Comparison of ENCODE assay signal across 13 cellular contexts in genomic region chr1:8419861-8420260, GRCh38.
A peak's percentile ranks its signal among the peaks of the same experiment; 100 is the strongest.
DNase-seq lines count a peak whose midpoint lies in the region; ATAC-seq, FAIRE-seq and TF ChIP-seq lines count a peak whose summit lies in the region.
"Had no signal": no experiment of that assay in that cellular context is flagged by ENCODE, and none has a peak within 500 bp of the region (broad histone marks: within the 10 kb centered on the region; RNA-seq: fewer than 3 reads in every experiment).

No MANE protein-coding gene starts in this region.

- H3K4ac ChIP-seq in H1 (replicated peaks; ENCODE audit: insufficient read length, low read depth, low read length): no peak overlapping the region

- peak overlapping the region; percentile 77 for H3K4me3 ChIP-seq in Karpas-422 (ENCODE audit: low read length)
- H3K4me3 ChIP-seq in H1 (ENCODE audit: extremely low read depth in 1 of 4, insufficient read depth in 2 of 4, low read depth in 3 of 4, low read length in 4 of 4): no peak overlapping the region
- H3K4me3 ChIP-seq in suprapubic skin: peak overlapping the region; percentile 95

- H3K36me3 ChIP-seq in Karpas-422 (ENCODE audit: insufficient read depth, low read length) (peaks cover 69% of the 10 kb centered on the region), H1 (ENCODE audit: control insufficient read depth in 2 of 4, insufficient read depth in 4 of 4, low read length in 3 of 4) (peaks cover 0 to 4% (median under 1%) of the 10 kb centered on the region in 4 experiments; a peak in 5 of 8 replicates), suprapubic skin (peaks cover 27% of the 10 kb centered on the region)

- H3K79me1 ChIP-seq in H1 (ENCODE audit: low read depth, low read length): peaks cover 9% of the 10 kb centered on the region; the same call in 1 of the 2 replicates

- TF ChIP-seq EP300 in H1 (IDR thresholded peaks at IDR 0.05; ENCODE audit: borderline replicate concordance in 1 of 2, low read depth in 2 of 2, low read length in 2 of 2) (no peak), suprapubic skin (IDR thresholded peaks at IDR 0.05) (no peak)

- no peaks in the 10 kb centered on the region for H3K9me2 ChIP-seq in Karpas-422 (replicated peaks; ENCODE audit: insufficient read depth, low read length)

- DNase-seq in Karpas-422 (no peak), H1 (ENCODE audit: low read depth in 1 of 2, low spot score in 2 of 2) (no peak), mesothelial cell of epicardium (ENCODE audit: low spot score in 2 of 2, unreplicated experiment in 2 of 2) (no peak), suprapubic skin (ENCODE audit: low spot score in 2 of 2) (no peak), NCI-H1092 treated with DMSO at 0.1 percent for 48 hours (lab: John Stamatoyannopoulos, UW) (no peak), medulla oblongata (ENCODE audit: extremely low spot score) (no peak), hippocampal formation (lab: John Stamatoyannopoulos, UW) (no peak)
- DNase-seq: activated CD8-positive, alpha-beta T cell treated with anti-CD3 and anti-CD28 coated beads, Interleukin-2, amount 10 ng/mL, durations not matched to agents 7 days and 5 days; DMS153; NCI-H1417 treated with DMSO at 0.1 percent for 48 hours; stimulated activated CD4-positive, alpha-beta T cell treated with anti-CD3 and anti-CD28 coated beads, Interleukin-15, amount 100 ng/mL, for 24 hours had no signal

- H3K23ac ChIP-seq in H1 (ENCODE audit: insufficient read length): no peak overlapping the region

- H3K4me3 Mint-ChIP-seq in mesothelial cell of epicardium: no peak overlapping the region
- H3K4me3 Mint-ChIP-seq: activated CD8-positive, alpha-beta T cell treated with anti-CD3 and anti-CD28 coated beads, Interleukin-2, amount 10 ng/mL, durations not matched to agents 7 days and 5 days; stimulated activated naive CD8-positive, alpha-beta T cell treated with anti-CD3 and anti-CD28 coated beads, Interleukin-15, Interleukin-2, amounts not matched to agents 100 ng/mL and 50 ng/mL, for 24 hours had no signal

- 87% methylated on average over 3 of the region's 3 CpGs; no CpG with 5 or more reads in 1 of the 2 experiments for WGBS in H1 (ENCODE audit: extremely low coverage in 1 of 2, insufficient coverage in 1 of 2, insufficient read length in 1 of 2, insufficient replicate concordance in 2 of 2, low coverage in 1 of 2, low lambda C conversion rate in 2 of 2, missing lambda C conversion rate in 1 of 2), 2 experiments
- WGBS in suprapubic skin: 71% methylated on average over 3 of the region's 3 CpGs

- H4K91ac ChIP-seq in H1 (replicated peaks; ENCODE audit: insufficient read length, low read length): no peak overlapping the region

- no peak for FAIRE-seq in H1 (lab: Jason Lieb, UNC)

- H4K20me1 ChIP-seq in Karpas-422 (ENCODE audit: insufficient read depth, low read depth, low read length) (peaks cover 54% of the 10 kb centered on the region), H1 (replicated peaks in 1 of 2; ENCODE audit: control insufficient read depth in 1 of 2, insufficient read depth in 2 of 2, low read length in 2 of 2) (peaks cover 4 to 7% of the 10 kb centered on the region in 2 experiments)

- H2BK5ac ChIP-seq in H1 (ENCODE audit: low read depth, low read length): no peak overlapping the region

- H3K27me3 ChIP-seq in Karpas-422 (ENCODE audit: low read length) (no peaks in the 10 kb centered on the region), H1 (replicated peaks in 1 of 4; ENCODE audit: control insufficient read depth in 3 of 4, extremely low read depth in 1 of 4, insufficient read depth in 3 of 4, low read length in 3 of 4) (no peaks in the 10 kb centered on the region), suprapubic skin (no peaks in the 10 kb centered on the region)

- TF ChIP-seq POLR2A in H1 (IDR thresholded peaks at IDR 0.05; ENCODE audit: control extremely low read depth in 1 of 2, low read depth in 2 of 2, low read length in 2 of 2) (no peak), suprapubic skin (IDR thresholded peaks at IDR 0.05) (no peak)

- H4K5ac ChIP-seq in H1 (ENCODE audit: insufficient read length, low read depth, low read length): no peak overlapping the region

- H3K9ac ChIP-seq in Karpas-422 (ENCODE audit: low read length): peak overlapping the region; percentile 91
- no peak overlapping the region for H3K9ac ChIP-seq in H1 (replicated peaks in 1 of 4; ENCODE audit: extremely low read depth in 1 of 4, low read depth in 3 of 4, low read length in 3 of 4)

- H3K4me1 ChIP-seq in Karpas-422 (ENCODE audit: low read length): peaks cover 66% of the 10 kb centered on the region
- peaks cover 18 to 29% (median 25%) of the 10 kb centered on the region in 4 experiments; a peak in 6 of 7 replicates for H3K4me1 ChIP-seq in H1 (replicated peaks in 1 of 4; ENCODE audit: control insufficient read depth in 3 of 4, insufficient read depth in 4 of 4, low read length in 3 of 4)
- H3K4me1 ChIP-seq in suprapubic skin: peaks cover 78% of the 10 kb centered on the region

- peak overlapping the region; percentile 92 for H3K27ac ChIP-seq in Karpas-422 (ENCODE audit: low read length)
- H3K27ac ChIP-seq in H1 (ENCODE audit: low read depth, low read length): no peak overlapping the region
- H3K27ac ChIP-seq in suprapubic skin: peak overlapping the region; percentile 100

- no peaks in the 10 kb centered on the region for H3K9me3 Mint-ChIP-seq in mesothelial cell of epicardium
- H3K9me3 Mint-ChIP-seq: stimulated activated naive CD8-positive, alpha-beta T cell treated with anti-CD3 and anti-CD28 coated beads, Interleukin-15, Interleukin-2, amounts not matched to agents 100 ng/mL and 50 ng/mL, for 24 hours had no signal

- no peak overlapping the region for H3K14ac ChIP-seq in H1 (ENCODE audit: insufficient read length)

- no peak for ATAC-seq in GM19023 (IDR thresholded peaks at IDR 0.05; ENCODE audit: unreplicated experiment)
- ATAC-seq: activated CD8-positive, alpha-beta T cell treated with anti-CD3 and anti-CD28 coated beads, Interleukin-2, amount 10 ng/mL, durations not matched to agents 7 days and 5 days had no signal

- CTCF ChIA-PET in H1 (lab: Charles Lee; ENCODE audit: partially characterized antibody): interaction anchor here (0.6 to 8.5 kb wide), 8 partner anchors 10 to 41 kb away, joined by 3 to 88 read pairs (median 4); no protein-coding TSS in a partner anchor

- peaks cover 28% of the 10 kb centered on the region for H3K4me1 Mint-ChIP-seq in mesothelial cell of epicardium

- H3K27ac Mint-ChIP-seq in mesothelial cell of epicardium: peak overlapping the region; percentile 18
- H3K27ac Mint-ChIP-seq: activated CD8-positive, alpha-beta T cell treated with anti-CD3 and anti-CD28 coated beads, Interleukin-2, amount 10 ng/mL, durations not matched to agents 7 days and 5 days; stimulated activated naive CD8-positive, alpha-beta T cell treated with anti-CD3 and anti-CD28 coated beads, Interleukin-15, Interleukin-2, amounts not matched to agents 100 ng/mL and 50 ng/mL, for 24 hours had no signal

- H3K4me2 ChIP-seq in Karpas-422 (ENCODE audit: low read depth, low read length, poor library complexity, severe bottlenecking) (peak overlapping the region; percentile 92), H1 (ENCODE audit: insufficient read depth in 1 of 2, low read depth in 2 of 2, low read length in 2 of 2) (peak overlapping the region; percentile 4 to 41; a peak in 1 of 4 replicates)

- POLR2A ChIA-PET in H1 (lab: Charles Lee; ENCODE audit: partially characterized antibody): interaction anchor here (1.5 kb wide), 1 partner anchor 11 kb away, joined by 7 read pairs; no protein-coding TSS in a partner anchor

- H2BK20ac ChIP-seq in H1 (ENCODE audit: low read length): no peak overlapping the region

- H2AK5ac ChIP-seq in H1 (ENCODE audit: low read depth, low read length): no peak overlapping the region

- no peak overlapping the region for H3K18ac ChIP-seq in H1 (ENCODE audit: extremely low read depth, low read length)

- H2AFZ ChIP-seq in Karpas-422 (ENCODE audit: low read length): no peak overlapping the region
- H2AFZ ChIP-seq in H1 (ENCODE audit: low read length): no peak overlapping the region

- H3K79me2 ChIP-seq in Karpas-422 (ENCODE audit: low read length): peaks cover 88% of the 10 kb centered on the region
- H3K79me2 ChIP-seq in H1 (ENCODE audit: control insufficient read depth in 1 of 2, insufficient read depth in 2 of 2, low read length in 2 of 2): peaks cover 0 to 81% of the 10 kb centered on the region in 2 experiments; a peak in 3 of 4 replicates

- H2BK12ac ChIP-seq in H1 (ENCODE audit: low read depth, low read length): no peak overlapping the region

- no peak for TF ChIP-seq CTCF in H1 (IDR thresholded peaks at IDR 0.05; ENCODE audit: control extremely low read depth in 1 of 3, insufficient read depth in 1 of 3, low read depth in 1 of 3, low read length in 3 of 3)
- no peak for TF ChIP-seq CTCF in mesothelial cell of epicardium (IDR thresholded peaks at IDR 0.05; ENCODE audit: unreplicated experiment)
- TF ChIP-seq CTCF in suprapubic skin (IDR thresholded peaks at IDR 0.05): no peak

- H3K23me2 ChIP-seq in H1 (ENCODE audit: low read depth, low read length): peaks cover 14% of the 10 kb centered on the region

- no peak overlapping the region for H2BK120ac ChIP-seq in H1 (replicated peaks; ENCODE audit: low read depth, low read length)

- peaks cover 18% of the 10 kb centered on the region for H3K36me3 Mint-ChIP-seq in mesothelial cell of epicardium

- H3K9me3 ChIP-seq in Karpas-422 (ENCODE audit: low read length): no peaks in the 10 kb centered on the region
- H3K9me3 ChIP-seq in H1 (ENCODE audit: insufficient read depth in 2 of 2, low read depth in 1 of 2, low read length in 1 of 2): no peaks in the 10 kb centered on the region
- H3K9me3 ChIP-seq in suprapubic skin: no peaks in the 10 kb centered on the region

- H3K56ac ChIP-seq in H1 (replicated peaks; ENCODE audit: insufficient read length, low read depth, low read length): no peak overlapping the region

- no peaks in the 10 kb centered on the region for H3K27me3 Mint-ChIP-seq in mesothelial cell of epicardium (ENCODE audit: low read depth)
- H3K27me3 Mint-ChIP-seq: stimulated activated naive CD8-positive, alpha-beta T cell treated with anti-CD3 and anti-CD28 coated beads, Interleukin-15, Interleukin-2, amounts not matched to agents 100 ng/mL and 50 ng/mL, for 24 hours had no signal

- H2BK15ac ChIP-seq in H1 (ENCODE audit: low read length): no peak overlapping the region

- no peak for TF ChIP-seq RAD21 in H1 (IDR thresholded peaks at IDR 0.05 in 1 of 2, conservative IDR thresholded peaks at IDR 0.05 in 1 of 2; ENCODE audit: low read depth in 2 of 2, low read length in 2 of 2)

- H4K8ac ChIP-seq in H1 (ENCODE audit: extremely low read depth, insufficient read depth, low read length): no peak overlapping the region

TF ChIP-seq in H1, 55 proteins besides CTCF, POLR2A, EP300 and RAD21 (continues in another document):
- TF ChIP-seq CREB1 (IDR thresholded peaks at IDR 0.05): no peak
- TF ChIP-seq SAP30 (IDR thresholded peaks at IDR 0.05; ENCODE audit: insufficient read depth, insufficient replicate concordance, low read length): no peak
- TF ChIP-seq YY1 (IDR thresholded peaks at IDR 0.05; ENCODE audit: low read depth, low read length): no peak
- no peak for TF ChIP-seq CTBP2 (IDR thresholded peaks at IDR 0.05; ENCODE audit: borderline replicate concordance, insufficient read depth, insufficient read length, low read length)
- no peak for TF ChIP-seq TAF1 (IDR thresholded peaks at IDR 0.05; ENCODE audit: low read depth, low read length)
- TF ChIP-seq CBX5 (IDR thresholded peaks at IDR 0.05; ENCODE audit: low read depth, low read length): no peak
- TF ChIP-seq SIRT6 (IDR thresholded peaks at IDR 0.05; ENCODE audit: low read length): no peak

Comparison
In these comparisons a context has a peak if more than half of its experiments do, and no peak if none do; other contexts are left out.
1. H3K4me3 ChIP-seq: peak in Karpas-422 (single experiment) and suprapubic skin (single experiment); none in H1 (0 of 4).